8 cellular contexts compared by ENCODE assay signal in the genomic region with DNA sequence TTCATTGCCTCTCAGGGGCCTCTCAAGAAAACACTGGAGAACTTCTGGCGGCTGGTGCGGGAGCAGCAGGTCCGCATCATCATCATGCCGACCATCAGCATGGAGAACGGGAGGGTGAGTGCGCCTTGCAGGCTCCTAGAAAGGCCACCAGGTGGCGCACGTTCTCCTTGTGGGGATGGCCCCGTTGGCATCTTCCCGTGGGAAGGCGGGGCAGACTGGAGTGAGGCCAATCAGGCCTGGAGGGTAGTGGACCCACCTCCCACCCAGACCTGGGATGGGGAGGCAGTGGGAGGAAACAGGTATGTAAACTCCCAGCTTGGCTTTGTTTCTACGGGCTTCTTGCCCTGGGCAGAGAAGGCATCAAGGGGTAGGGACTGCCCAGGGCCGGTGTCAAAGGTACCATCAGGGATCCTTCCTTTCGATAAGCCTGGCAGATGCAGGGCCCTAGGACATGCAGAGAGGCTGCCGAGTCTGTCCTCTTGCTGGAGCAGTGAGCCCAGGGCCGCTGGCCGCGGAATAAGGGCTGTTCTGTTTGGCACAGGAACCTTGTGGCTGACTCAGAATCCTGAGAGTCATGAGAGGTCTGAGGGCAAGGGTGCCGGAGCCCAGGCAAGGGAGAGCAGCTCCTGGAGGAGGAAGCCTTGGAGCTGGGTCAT. TPM values are rescaled to one million over a fixed set of nuclear protein-coding genes. Genes with fewer than 3 reads are reported as not detected.
DNase-seq lines count a peak whose midpoint lies in the region; TF ChIP-seq lines count a peak whose summit lies in the region.

No MANE protein-coding gene starts in this region.

- H3K36me3 ChIP-seq in adrenal gland (replicated peaks in 1 of 2) (no peaks in the 10 kb centered on the region), right atrium auricular region (no peaks in the 10 kb centered on the region)

- intact Hi-C loops in adrenal gland (cut with DNase I), result loop anchor here in 1 of 2 donors (10.0 kb wide), 2 partner anchors 191 to 301 kb away; a partner anchor contains a TSS

- H3K27ac ChIP-seq in adrenal gland, result peak overlapping the region; percentile 28 to 93 (median 72)
- H3K27ac ChIP-seq in right atrium auricular region, result no peak overlapping the region

- peak overlapping the region in 1 of 4 donors; percentile 48 for H3K4me3 ChIP-seq in adrenal gland
- peak overlapping the region in 1 of 2 donors; percentile 17 for H3K4me3 ChIP-seq in right atrium auricular region
- H3K4me3 ChIP-seq in retinal pigment epithelial cell (ENCODE audit: low read length), result peak overlapping the region; percentile 28

- TF ChIP-seq CTCF in adrenal gland (IDR thresholded peaks at IDR 0.05), result peak; percentile 67 to 97 (median 90)
- peak; percentile 86 to 93 for TF ChIP-seq CTCF in right atrium auricular region (IDR thresholded peaks at IDR 0.05)
- peak; percentile 97 for TF ChIP-seq CTCF in retinal pigment epithelial cell (conservative IDR thresholded peaks at IDR 0.05; ENCODE audit: low read depth, low read length)

- H3K27me3 ChIP-seq in adrenal gland (no peaks in the 10 kb centered on the region), right atrium auricular region (no peaks in the 10 kb centered on the region)

- H3K9me3 ChIP-seq in adrenal gland (replicated peaks in 1 of 3) (no peaks in the 10 kb centered on the region), right atrium auricular region (no peaks in the 10 kb centered on the region)

- H3K4me1 ChIP-seq in adrenal gland (replicated peaks in 1 of 2) (peaks cover 6 to 8% of the 10 kb centered on the region in 2 donors), right atrium auricular region (peaks cover 0 to 9% of the 10 kb centered on the region in 2 donors)

- DNase-seq in DMS79 treated with DMSO at 0.1 percent for 48 hours (lab: John Stamatoyannopoulos, UW) (peak; percentile 60), HCEC 1CT (peak; percentile 69), NCI-H128 (lab: John Stamatoyannopoulos, UW; ENCODE audit: unreplicated experiment) (peak; percentile 68), T-helper 1 cell (peak; percentile 46 to 68 (median 64)), adrenal gland (peak; percentile 84 to 95 (median 88)), right atrium auricular region (ENCODE audit: low spot score) (peak; percentile 79), retinal pigment epithelial cell (ENCODE audit: low read depth) (peak; percentile 34), mesenteric fat pad (ENCODE audit: low spot score) (no peak)

- peak in 1 of 2 donors; percentile 38 for TF ChIP-seq POLR2A in adrenal gland (IDR thresholded peaks at IDR 0.05)

- 0 to 8% (median 5%) methylated on average over 11 to 19 of the region's 19 CpGs for WGBS in adrenal gland, 4 donors

RNA-seq across cellular contexts. Expression of a gene that starts 18.9 kb away (rescaled TPM):
- 10 to 100 TPM; 59.0 to 93.7 (median 72.9) TPM for total RNA-seq in adrenal gland
- polyA plus RNA-seq in adrenal gland, result 10 to 100 TPM; 18.8 to 89.6 (median 20.1) TPM
- 10 to 100 TPM; 40.6 to 41.8 TPM for total RNA-seq in right atrium auricular region
- 60.1 TPM for total RNA-seq in mesenteric fat pad

Comparison
In these comparisons a context has a peak if more than half of its experiments do, and no peak if none do; other contexts are left out.
1. H3K27ac ChIP-seq: peak in adrenal gland (5 of 5); none in right atrium auricular region (0 of 2).
2. Peak in every context shown above with its lines, with median percentiles within 50 percentile points of each other: CTCF ChIP-seq.